24 cellular contexts compared by ENCODE assay signal in genomic region chr10:133195611-133196010, GRCh38. TPM values are rescaled to one million over a fixed set of nuclear protein-coding genes. Genes with fewer than 3 reads are reported as not detected.
DNase-seq lines count a peak whose midpoint lies in the region; ATAC-seq and TF ChIP-seq lines count a peak whose summit lies in the region.
"Had no signal": no experiment of that assay in that cellular context is flagged by ENCODE, and none has a peak within 500 bp of the region (broad histone marks: within the 10 kb centered on the region; RNA-seq: fewer than 3 reads in every experiment).

No MANE protein-coding gene starts in this region.

- BruUV-seq in MCF 10A (replicated peaks; lab: Mats Ljungman, UMichigan): no TSS peak

- H2BK15ac ChIP-seq in mesenchymal stem cell (ENCODE audit: low read depth, poor library complexity, severe bottlenecking): no peak overlapping the region

- no peak for TF ChIP-seq POLR2A in esophagus squamous epithelium (IDR thresholded peaks at IDR 0.05)

- no peak overlapping the region for H2BK120ac ChIP-seq in mesenchymal stem cell (ENCODE audit: low read depth, low read length)

- H3K4me1 Mint-ChIP-seq in chondrocyte (ENCODE audit: low read depth): no peaks in the 10 kb centered on the region
- H3K4me1 Mint-ChIP-seq in MCF 10A (ENCODE audit: insufficient read depth, unreplicated experiment): no peaks in the 10 kb centered on the region
- H3K4me1 Mint-ChIP-seq: CD14-positive monocyte; CD8-positive, alpha-beta memory T cell; GM23338 had no signal

- no peak overlapping the region for H2BK5ac ChIP-seq in mesenchymal stem cell (ENCODE audit: low read depth, low read length, poor library complexity, severe bottlenecking)

- H2AFZ ChIP-seq in mesenchymal stem cell (ENCODE audit: low read depth, low read length): no peak overlapping the region
- H2AFZ ChIP-seq: GM23338 had no signal

- H3K14ac ChIP-seq in mesenchymal stem cell (ENCODE audit: low read length in 2 of 2): no peak overlapping the region

- no peak overlapping the region for H3K23ac ChIP-seq in mesenchymal stem cell (ENCODE audit: low read length in 2 of 2)

- H3K4me1 ChIP-seq in right cardiac atrium (ENCODE audit: control insufficient read depth, insufficient read depth, low read length): no peaks in the 10 kb centered on the region
- H3K4me1 ChIP-seq in heart right ventricle: no peaks in the 10 kb centered on the region
- H3K4me1 ChIP-seq in mesenchymal stem cell (ENCODE audit: control insufficient read depth, insufficient read depth, low read depth, low read length): peaks cover 3% of the 10 kb centered on the region
- H3K4me1 ChIP-seq in esophagus squamous epithelium: no peaks in the 10 kb centered on the region
- H3K4me1 ChIP-seq: A549, BE2C, HAP-1 had no signal

- H3K27me3 Mint-ChIP-seq in chondrocyte (ENCODE audit: low read depth) (peaks cover 31% of the 10 kb centered on the region), MCF 10A (ENCODE audit: insufficient read depth, unreplicated experiment) (no peaks in the 10 kb centered on the region)
- H3K27me3 Mint-ChIP-seq: CD4-positive, alpha-beta T cell; CD8-positive, alpha-beta memory T cell had no signal

- DNase-seq in right cardiac atrium (peak in 2 of 3 donors; percentile 8 to 54), heart right ventricle (no peak), chondrocyte (ENCODE audit: low spot score) (peak; percentile 89), mesenchymal stem cell (no peak), MCF 10A (ENCODE audit: unreplicated experiment) (no peak), esophagus squamous epithelium (lab: John Stamatoyannopoulos, UW) (no peak), germinal center (ENCODE audit: low spot score) (no peak)
- DNase-seq: 8988T; ACHN; AML-193; BE2C; CD4-positive, alpha-beta T cell; DMS 273 treated with DMSO at 0.1 percent for 48 hours; DMS79; EL; GDM1; HFFc6 had no signal

- H3K27ac Mint-ChIP-seq in chondrocyte (ENCODE audit: unreplicated experiment) (no peak overlapping the region), MCF 10A (ENCODE audit: low read depth, unreplicated experiment) (no peak overlapping the region)
- H3K27ac Mint-ChIP-seq: CD14-positive monocyte; CD4-positive, alpha-beta T cell; CD8-positive, alpha-beta memory T cell; HFFc6 had no signal

- no peaks in the 10 kb centered on the region for H3K79me1 ChIP-seq in mesenchymal stem cell (replicated peaks; ENCODE audit: low read length, poor library complexity, severe bottlenecking)

- no peak for ATAC-seq in right cardiac atrium
- ATAC-seq in heart right ventricle: no peak
- ATAC-seq: A549, GM12878, GM23338 had no signal

- TF ChIP-seq CTCF in heart right ventricle (IDR thresholded peaks at IDR 0.05): no peak
- no peak for TF ChIP-seq CTCF in chondrocyte (IDR thresholded peaks at IDR 0.05)
- TF ChIP-seq CTCF in MCF 10A (IDR thresholded peaks at IDR 0.05; ENCODE audit: unreplicated experiment): no peak
- TF ChIP-seq CTCF in esophagus squamous epithelium (IDR thresholded peaks at IDR 0.05): no peak

- intact Hi-C loops in right cardiac atrium (cut with DNase I) (no loop called here), heart right ventricle (cut with DNase I) (no loop called here), MCF 10A (cut with micrococcal nuclease) (no loop called here), esophagus squamous epithelium (cut with DNase I) (no loop called here)

- H3K27ac ChIP-seq in right cardiac atrium (ENCODE audit: low read length): no peak overlapping the region
- H3K27ac ChIP-seq in heart right ventricle: no peak overlapping the region
- no peak overlapping the region for H3K27ac ChIP-seq in mesenchymal stem cell (ENCODE audit: low read length, poor library complexity, severe bottlenecking)
- H3K27ac ChIP-seq in esophagus squamous epithelium: no peak overlapping the region
- H3K27ac ChIP-seq: A549; BLaER1 treated with 17β-estradiol and CSF1 and Interleukin-3, amounts not matched to agents 10 nM and 100 nM had no signal

- H3K9me3 Mint-ChIP-seq in chondrocyte (ENCODE audit: low read depth) (peaks cover 19% of the 10 kb centered on the region), MCF 10A (ENCODE audit: unreplicated experiment) (peaks cover 8% of the 10 kb centered on the region)
- H3K9me3 Mint-ChIP-seq: CD4-positive, alpha-beta T cell had no signal

- no peak overlapping the region for H4K8ac ChIP-seq in mesenchymal stem cell (ENCODE audit: low read length)

- H2AK5ac ChIP-seq in mesenchymal stem cell (ENCODE audit: low read length, severe bottlenecking): no peak overlapping the region

- H3K18ac ChIP-seq in mesenchymal stem cell (ENCODE audit: low read depth in 1 of 2, low read length in 2 of 2): no peak overlapping the region

- H4K91ac ChIP-seq in mesenchymal stem cell (ENCODE audit: low read length): peak overlapping the region; percentile 61

- H3K9ac ChIP-seq in mesenchymal stem cell (ENCODE audit: low read length): no peak overlapping the region

- H3K9me3 ChIP-seq in right cardiac atrium (ENCODE audit: control insufficient read depth, low read length) (no peaks in the 10 kb centered on the region), heart right ventricle (peaks cover 0 to 37% (median 3%) of the 10 kb centered on the region in 11 donors), mesenchymal stem cell (ENCODE audit: control insufficient read depth, low read length) (peaks cover 7% of the 10 kb centered on the region), esophagus squamous epithelium (no peaks in the 10 kb centered on the region)
- H3K9me3 ChIP-seq: BE2C had no signal

- no peak overlapping the region for H3K4ac ChIP-seq in mesenchymal stem cell (ENCODE audit: low read depth in 1 of 2, low read length in 2 of 2)

- CTCF ChIA-PET in MCF 10A (lab: Yijun Ruan, JAX): no interaction called here

- no peak overlapping the region for H3K4me3 Mint-ChIP-seq in chondrocyte (ENCODE audit: unreplicated experiment)
- H3K4me3 Mint-ChIP-seq in MCF 10A (ENCODE audit: unreplicated experiment): no peak overlapping the region
- H3K4me3 Mint-ChIP-seq: CD14-positive monocyte; CD4-positive, alpha-beta T cell; CD8-positive, alpha-beta memory T cell; GM23338; HFFc6 had no signal

- no peaks in the 10 kb centered on the region for H3K27me3 ChIP-seq in right cardiac atrium (ENCODE audit: control insufficient read depth, insufficient read depth)
- peaks cover 0 to 45% (median 11%) of the 10 kb centered on the region in 7 donors for H3K27me3 ChIP-seq in heart right ventricle
- peaks cover 0 to 10% of the 10 kb centered on the region in 2 experiments for H3K27me3 ChIP-seq in mesenchymal stem cell (ENCODE audit: control insufficient read depth in 1 of 2, insufficient read depth in 1 of 2, low read length in 2 of 2)
- peaks cover 0 to 58% (median 0%) of the 10 kb centered on the region in 4 donors for H3K27me3 ChIP-seq in esophagus squamous epithelium
- H3K27me3 ChIP-seq: BLaER1 treated with 17β-estradiol and CSF1 and Interleukin-3, amounts not matched to agents 10 nM and 100 nM had no signal

- POLR2A ChIA-PET in MCF 10A (lab: Yijun Ruan, JAX): no interaction called here

- H3K36me3 Mint-ChIP-seq in chondrocyte (ENCODE audit: low read depth) (peaks cover 6% of the 10 kb centered on the region), MCF 10A (ENCODE audit: insufficient read depth, unreplicated experiment) (no peaks in the 10 kb centered on the region)
- H3K36me3 Mint-ChIP-seq: CD14-positive monocyte; CD8-positive, alpha-beta memory T cell had no signal

- WGBS in right cardiac atrium: 95% methylated on average over 23 of the region's 23 CpGs
- WGBS in heart right ventricle, 2 donors: 92 to 95% methylated on average over 21 to 23 of the region's 23 CpGs
- 96% methylated on average over 23 of the region's 23 CpGs for WGBS in mesenchymal stem cell
- 96 to 98% methylated on average over 8 to 9 of the region's 23 CpGs for WGBS in esophagus squamous epithelium, 2 donors

- no peak overlapping the region for H3K4me2 ChIP-seq in mesenchymal stem cell (ENCODE audit: low read length, poor library complexity, severe bottlenecking)
- H3K4me2 ChIP-seq: A549, GM23338 had no signal

- no peak overlapping the region for H3K4me3 ChIP-seq in right cardiac atrium (ENCODE audit: low read length)
- H3K4me3 ChIP-seq in heart right ventricle: no peak overlapping the region
- H3K4me3 ChIP-seq in mesenchymal stem cell (ENCODE audit: insufficient read depth in 1 of 2, low read depth in 1 of 2, low read length in 2 of 2): no peak overlapping the region
- no peak overlapping the region for H3K4me3 ChIP-seq in esophagus squamous epithelium
- H3K4me3 ChIP-seq: A549; BLaER1 treated with 17β-estradiol and CSF1 and Interleukin-3, amounts not matched to agents 10 nM and 100 nM; GM12878; GM23338; HAP-1 had no signal

- H3K36me3 ChIP-seq in heart right ventricle (no peaks in the 10 kb centered on the region), mesenchymal stem cell (ENCODE audit: control insufficient read depth in 1 of 2, insufficient read depth in 2 of 2, low read depth in 1 of 2, low read length in 2 of 2) (no peaks in the 10 kb centered on the region), esophagus squamous epithelium (no peaks in the 10 kb centered on the region)
- H3K36me3 ChIP-seq: BE2C, HAP-1 had no signal

- no peak overlapping the region for H2BK12ac ChIP-seq in mesenchymal stem cell (ENCODE audit: low read length in 2 of 2)

RNA-seq across cellular contexts. Expression of gene UTF1, which starts 34.4 kb away (rescaled TPM):
- total RNA-seq in right cardiac atrium: not detected
- not detected for polyA plus RNA-seq in right cardiac atrium
- total RNA-seq in heart right ventricle: not detected
- polyA plus RNA-seq in heart right ventricle: not detected
- total RNA-seq in chondrocyte: not detected in 3 replicates
- not detected for polyA plus RNA-seq in mesenchymal stem cell (2013, experiment 1 of 2)
- polyA plus RNA-seq in mesenchymal stem cell (2013, experiment 2 of 2): not detected
- not detected in 2 replicates for total RNA-seq in MCF 10A (2022)
- not detected for total RNA-seq in esophagus squamous epithelium
- total RNA-seq: CD4-positive, alpha-beta T cell; CD8-positive, alpha-beta memory T cell; GM12878; HFFc6 had no signal
- polyA plus RNA-seq: A549; CD8-positive, alpha-beta memory T cell; GM12878 had no signal

RNA-seq across cellular contexts. Expression of gene KNDC1, which starts 35.6 kb away (rescaled TPM):
- 1 to 10 TPM in 2 of 4 donors, under 1 TPM in 2; 0.41 to 1.4 (median 0.91) TPM for total RNA-seq in right cardiac atrium
- polyA plus RNA-seq in right cardiac atrium: 0.23 TPM
- total RNA-seq in heart right ventricle: under 1 TPM in 8 of 10 donors, not detected in 2; 0.04 to 0.88 (median 0.20) TPM
- under 1 TPM in 1 of 2 donors, not detected in 1; 0.07 TPM for polyA plus RNA-seq in heart right ventricle
- total RNA-seq in chondrocyte: 0.24 to 0.72 TPM (median 0.55 TPM) in 3 replicates
- 0.07 TPM for polyA plus RNA-seq in mesenchymal stem cell (2013, experiment 1 of 2)
- 0.12 TPM for polyA plus RNA-seq in mesenchymal stem cell (2013, experiment 2 of 2)
- 2.1 and 2.4 TPM in 2 replicates for total RNA-seq in MCF 10A (2022)
- under 1 TPM in 3 of 4 donors, not detected in 1; 0.19 to 0.64 (median 0.53) TPM for total RNA-seq in esophagus squamous epithelium
- total RNA-seq: CD4-positive, alpha-beta T cell; CD8-positive, alpha-beta memory T cell had no signal

RNA-seq across cellular contexts. Expression of gene VENTX, which starts 42.0 kb away (rescaled TPM):
- total RNA-seq in right cardiac atrium (under 1 TPM; 0.45 to 0.89 (median 0.68) TPM), heart right ventricle (1 to 10 TPM in 1 of 10 donors, under 1 TPM in 8, not detected in 1; 0.19 to 1.5 (median 0.42) TPM), chondrocyte (not detected in 3 replicates), MCF 10A (2022) (not detected in 2 replicates), esophagus squamous epithelium (under 1 TPM in 3 of 4 donors, not detected in 1; 0.13 to 0.95 (median 0.82) TPM)
- polyA plus RNA-seq in right cardiac atrium (0.48 TPM), heart right ventricle (1 to 10 TPM in 1 of 2 donors, under 1 TPM in 1; 0.83 to 1.3 TPM)
- not detected for polyA plus RNA-seq in mesenchymal stem cell (2013, experiment 1 of 2)
- not detected for polyA plus RNA-seq in mesenchymal stem cell (2013, experiment 2 of 2)
- total RNA-seq: CD8-positive, alpha-beta memory T cell; GM12878; HFFc6 had no signal
- polyA plus RNA-seq: A549; CD8-positive, alpha-beta memory T cell had no signal

Comparison
In these comparisons a context has a peak if more than half of its experiments do, and no peak if none do; other contexts are left out.
1. DNase-seq: peak in right cardiac atrium (2 of 3) and chondrocyte (single experiment); none in heart right ventricle (0 of 2), mesenchymal stem cell (single experiment), MCF 10A (single experiment), esophagus squamous epithelium (single experiment) and germinal center (single experiment).